22 cellular contexts compared by ENCODE assay signal in genomic region chr9:133518193-133518592, GRCh38. TPM values are rescaled to one million over a fixed set of nuclear protein-coding genes. Genes with fewer than 3 reads are reported as not detected.
"Had no signal": no experiment of that assay in that cellular context is flagged by ENCODE, and none has a peak within 500 bp of the region (broad histone marks: within the 10 kb centered on the region; RNA-seq: fewer than 3 reads in every experiment).

No MANE protein-coding gene starts in this region.

- H3K27me3 Mint-ChIP-seq: activated naive CD4-positive, alpha-beta T cell treated with anti-CD3 and anti-CD28 coated beads, Interleukin-2, amount 10 ng/mL, durations not matched to agents 7 days and 5 days had no signal

- DNase-seq: activated CD4-positive, alpha-beta T cell treated with anti-CD3 and anti-CD28 coated beads, Interleukin-2, amount 50 U/mL, for 1 hour; activated CD8-positive, alpha-beta memory T cell treated with anti-CD3 and anti-CD28 coated beads, Interleukin-2, amount 50 U/mL, for 4 hours; activated effector memory CD4-positive, alpha-beta T cell treated with Interleukin-2 at 50 U/mL for 16 hours; activated naive CD4-positive, alpha-beta T cell treated with anti-CD3 and anti-CD28 coated beads, Interleukin-2, amount 10 ng/mL, durations not matched to agents 7 days and 5 days; activated T-cell treated with anti-CD3 and anti-CD28 coated beads, Interleukin-2, amount 50 U/mL, for 4 hours; aorta; brain microvascular endothelial cell; colonic mucosa; foreskin melanocyte; hypothalamus; natural killer cell; occipital lobe; retina; stimulated activated CD4-positive, alpha-beta T cell treated with anti-CD3 and anti-CD28 coated beads, Interleukin-2, amount 100 ng/mL, for 24 hours; stimulated activated naive CD4-positive, alpha-beta T cell treated with Interleukin-2 at 50 U/mL for 16 hours; tibial artery had no signal

- H3K36me3 Mint-ChIP-seq: activated naive CD4-positive, alpha-beta T cell treated with anti-CD3 and anti-CD28 coated beads, Interleukin-2, amount 10 ng/mL, durations not matched to agents 7 days and 5 days; natural killer cell had no signal

- ATAC-seq: activated T-cell treated with anti-CD3 and anti-CD28 coated beads, Interleukin-2, amount 50 U/mL, for 4 hours; left lobe of liver; natural killer cell had no signal

- H3K4me3 Mint-ChIP-seq: activated naive CD4-positive, alpha-beta T cell treated with anti-CD3 and anti-CD28 coated beads, Interleukin-2, amount 10 ng/mL, durations not matched to agents 7 days and 5 days; activated T-cell treated with anti-CD3 and anti-CD28 coated beads, Interleukin-2, amount 50 U/mL, for 4 hours; central memory CD8-positive, alpha-beta T cell; natural killer cell had no signal

- H3K9me3 Mint-ChIP-seq: activated naive CD4-positive, alpha-beta T cell treated with anti-CD3 and anti-CD28 coated beads, Interleukin-2, amount 10 ng/mL, durations not matched to agents 7 days and 5 days; activated T-cell treated with anti-CD3 and anti-CD28 coated beads, Interleukin-2, amount 50 U/mL, for 4 hours; central memory CD8-positive, alpha-beta T cell; natural killer cell had no signal

- H3K4me1 Mint-ChIP-seq: activated naive CD4-positive, alpha-beta T cell treated with anti-CD3 and anti-CD28 coated beads, Interleukin-2, amount 10 ng/mL, durations not matched to agents 7 days and 5 days; central memory CD8-positive, alpha-beta T cell; natural killer cell had no signal

- H3K27ac Mint-ChIP-seq: activated naive CD4-positive, alpha-beta T cell treated with anti-CD3 and anti-CD28 coated beads, Interleukin-2, amount 10 ng/mL, durations not matched to agents 7 days and 5 days; natural killer cell had no signal

RNA-seq across cellular contexts. Expression of gene MYMK, which starts 6.6 kb away (rescaled TPM):
- total RNA-seq: activated T-cell treated with anti-CD3 and anti-CD28 coated beads, Interleukin-2, amount 50 U/mL, for 4 hours; aorta; colonic mucosa; epithelial cell of proximal tubule; left lobe of liver; lung; natural killer cell; occipital lobe; posterior vena cava; subcutaneous adipose tissue had no signal

RNA-seq across cellular contexts. Expression of gene ADAMTSL2, which starts 16.3 kb away (rescaled TPM):
- total RNA-seq: epithelial cell of proximal tubule, natural killer cell had no signal
